8 cellular contexts compared by ENCODE assay signal in genomic region chr12:69469854-69470188, GRCh38. TPM values are rescaled to one million over a fixed set of nuclear protein-coding genes. Genes with fewer than 3 reads are reported as not detected.
A peak's percentile ranks its signal among the peaks of the same experiment; 100 is the strongest.
DNase-seq lines count a peak whose midpoint lies in the region; ATAC-seq and TF ChIP-seq lines count a peak whose summit lies in the region.

No MANE protein-coding gene starts in this region.

- peak overlapping the region; percentile 72 for H3K27ac ChIP-seq in CD8-positive, alpha-beta memory T cell (ENCODE audit: low read depth, low read length)
- no peak overlapping the region for H3K27ac ChIP-seq in MM.1S (ENCODE audit: low read length)

- no peak for ATAC-seq in GM21526 (IDR thresholded peaks at IDR 0.05; ENCODE audit: low FRiP score, unreplicated experiment)

- peaks cover 31% of the 10 kb centered on the region for H3K4me1 ChIP-seq in CD8-positive, alpha-beta memory T cell (ENCODE audit: insufficient read depth, low read length)
- H3K4me1 ChIP-seq in MM.1S (ENCODE audit: low read length) (peaks cover 19% of the 10 kb centered on the region), endocrine pancreas (ENCODE audit: control insufficient read depth, insufficient read depth, low read length) (peaks cover 14% of the 10 kb centered on the region), neuron (ENCODE audit: insufficient read depth, low read length) (peaks cover 24% of the 10 kb centered on the region)

- H3K4me3 ChIP-seq in CD8-positive, alpha-beta memory T cell (ENCODE audit: low read length), result peak overlapping the region; percentile 75
- H3K4me3 ChIP-seq in MM.1S (ENCODE audit: low read length) (peak overlapping the region; percentile 87), endocrine pancreas (ENCODE audit: control insufficient read depth, insufficient read depth, low read length) (peak overlapping the region; percentile 82), neuron (ENCODE audit: low read length) (peak overlapping the region; percentile 97)

- no peaks in the 10 kb centered on the region for H3F3A ChIP-seq in MM.1S (ENCODE audit: insufficient read depth, low read length)

- CTCF ChIA-PET in CD8-positive, alpha-beta memory T cell (lab: Charles Lee), result interaction anchor here (0.9 to 1.0 kb wide), 2 partner anchors 11 to 114 kb away, joined by 3 read pairs; no protein-coding TSS in a partner anchor

- no peaks in the 10 kb centered on the region for H3K9me3 ChIP-seq in CD8-positive, alpha-beta memory T cell (ENCODE audit: low read length)
- H3K9me3 ChIP-seq in MM.1S (replicated peaks; ENCODE audit: insufficient read depth, low read length) (no peaks in the 10 kb centered on the region), endocrine pancreas (ENCODE audit: control insufficient read depth, low read length) (no peaks in the 10 kb centered on the region), neuron (ENCODE audit: low read length) (no peaks in the 10 kb centered on the region)

- H3K4me1 Mint-ChIP-seq in CD8-positive, alpha-beta memory T cell, result peaks cover 36 to 51% (median 50%) of the 10 kb centered on the region in 3 donors

- peak overlapping the region; percentile 66 for H3K4me2 ChIP-seq in MM.1S (ENCODE audit: low read depth, low read length)

- peaks cover 47% of the 10 kb centered on the region for H3K79me2 ChIP-seq in MM.1S (ENCODE audit: low read length)

- no peaks in the 10 kb centered on the region for H3K36me3 ChIP-seq in CD8-positive, alpha-beta memory T cell (ENCODE audit: insufficient read depth, low read length)
- H3K36me3 ChIP-seq in MM.1S (replicated peaks; ENCODE audit: insufficient read depth, low read length) (no peaks in the 10 kb centered on the region), endocrine pancreas (ENCODE audit: control insufficient read depth, insufficient read depth, low read length) (no peaks in the 10 kb centered on the region), neuron (ENCODE audit: insufficient read depth, low read length) (no peaks in the 10 kb centered on the region)

- H3K27me3 ChIP-seq in CD8-positive, alpha-beta memory T cell (ENCODE audit: insufficient read depth, low read length, poor library complexity, severe bottlenecking), result no peaks in the 10 kb centered on the region
- no peaks in the 10 kb centered on the region for H3K27me3 ChIP-seq in MM.1S (replicated peaks; ENCODE audit: insufficient read depth, low read length)
- no peaks in the 10 kb centered on the region for H3K27me3 ChIP-seq in endocrine pancreas (ENCODE audit: control insufficient read depth, insufficient read depth, low read length)
- no peaks in the 10 kb centered on the region for H3K27me3 ChIP-seq in neuron (ENCODE audit: insufficient read depth, low read length)

- no peak for DNase-seq in CD8-positive, alpha-beta memory T cell
- DNase-seq in MM.1S (no peak), middle frontal gyrus (ENCODE audit: extremely low spot score, low spot score) (no peak), NAMALWA (ENCODE audit: low spot score) (no peak)
- DNase-seq in effector CD4-positive, alpha-beta T cell, result no peak

- H4K20me1 ChIP-seq in MM.1S (ENCODE audit: insufficient read depth, low read length), result peaks cover 9% of the 10 kb centered on the region

- peaks cover 0 to 13% (median 5%) of the 10 kb centered on the region in 3 donors for H3K36me3 Mint-ChIP-seq in CD8-positive, alpha-beta memory T cell

- H3K9me2 ChIP-seq in MM.1S (replicated peaks; ENCODE audit: insufficient read depth, low read length), result no peaks in the 10 kb centered on the region

- no peaks in the 10 kb centered on the region for H3K27me3 Mint-ChIP-seq in CD8-positive, alpha-beta memory T cell

- no peak for TF ChIP-seq CTCF in MM.1S (IDR thresholded peaks at IDR 0.05; ENCODE audit: low read length)

- no peaks in the 10 kb centered on the region for H3K9me3 Mint-ChIP-seq in CD8-positive, alpha-beta memory T cell

- POLR2A ChIA-PET in CD8-positive, alpha-beta memory T cell (lab: Charles Lee), result interaction anchor here (1.0 kb wide), 1 partner anchor 140 kb away, joined by 4 read pairs; no protein-coding TSS in a partner anchor

- H2AFZ ChIP-seq in MM.1S (ENCODE audit: low read length) (peak overlapping the region; percentile 93), neuron (ENCODE audit: low read depth, low read length) (peak overlapping the region; percentile 95)

- H3K4me3 Mint-ChIP-seq in CD8-positive, alpha-beta memory T cell, result peak overlapping the region; percentile 96 to 100 (median 97)

- H3K27ac Mint-ChIP-seq in CD8-positive, alpha-beta memory T cell, result peak overlapping the region; percentile 90 to 100 (median 98)

- H3K9ac ChIP-seq in MM.1S (ENCODE audit: low read length) (peak overlapping the region; percentile 89; the same call in 1 of the 2 replicates), endocrine pancreas (ENCODE audit: control insufficient read depth, insufficient read depth, low read length) (peak overlapping the region; percentile 95)

RNA-seq across cellular contexts. Expression of gene FRS2, which starts 0.4 kb away (rescaled TPM):
- 10 to 100 TPM in 1 of 2 experiments, 1 to 10 TPM in 1; 9.8 to 13.1 TPM for total RNA-seq in CD8-positive, alpha-beta memory T cell
- 9.1 TPM for polyA plus RNA-seq in CD8-positive, alpha-beta memory T cell
